16 cellular contexts compared by ENCODE assay signal in the genomic region with DNA sequence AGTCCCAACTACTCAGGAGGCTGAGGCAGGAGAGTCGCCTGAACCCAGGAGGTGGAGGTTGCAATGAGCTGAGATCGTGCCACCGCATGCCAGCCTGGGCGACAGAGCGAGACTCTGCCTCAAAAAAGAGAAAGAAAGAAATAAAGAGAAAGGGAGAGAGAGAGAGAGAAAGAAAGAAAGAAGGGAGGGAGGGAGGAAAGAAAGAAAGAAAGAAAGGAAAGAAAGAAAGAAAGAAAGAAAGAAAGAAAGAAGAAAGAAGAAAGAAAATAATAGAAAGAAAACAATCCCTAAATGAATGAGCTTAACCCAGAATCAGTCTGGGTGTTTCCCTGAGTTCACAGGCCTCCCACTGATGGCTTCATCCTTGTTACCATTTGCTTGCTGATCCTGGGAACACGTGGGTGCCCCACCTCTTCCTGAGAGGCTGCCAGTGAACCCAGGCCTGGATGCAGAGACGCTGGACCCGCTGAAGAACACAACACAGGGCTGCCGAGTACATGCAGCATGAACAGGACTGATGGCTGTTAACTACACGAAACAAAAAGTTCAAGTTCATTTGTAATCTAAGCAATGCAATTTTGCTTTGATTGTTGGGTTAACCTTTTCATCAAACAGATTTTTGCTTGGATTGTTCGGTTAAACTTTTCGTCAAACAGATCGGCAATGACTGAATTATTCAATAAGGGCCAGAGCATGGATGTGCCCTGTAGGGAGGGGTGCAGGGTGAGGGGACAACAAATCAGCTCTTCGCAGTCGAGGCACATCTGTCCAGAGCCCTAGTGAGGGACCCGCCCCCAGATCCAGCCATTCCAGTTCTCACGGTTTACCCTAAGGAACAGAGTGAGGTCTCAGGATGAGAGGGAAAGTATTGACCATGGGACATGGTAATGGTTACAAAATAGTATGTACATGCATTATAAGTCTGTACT. TPM values are rescaled to one million over a fixed set of nuclear protein-coding genes. Genes with fewer than 3 reads are reported as not detected.
DNase-seq lines count a peak whose midpoint lies in the region; ATAC-seq and TF ChIP-seq lines count a peak whose summit lies in the region.
"Had no signal": no experiment of that assay in that cellular context is flagged by ENCODE, and none has a peak within 500 bp of the region (broad histone marks: within the 10 kb centered on the region; RNA-seq: fewer than 3 reads in every experiment).

No MANE protein-coding gene starts in this region.

- no peaks in the 10 kb centered on the region for H4K20me1 ChIP-seq in KMS-11 (ENCODE audit: insufficient read depth)

- no peaks in the 10 kb centered on the region for H3K79me2 ChIP-seq in KMS-11 (ENCODE audit: insufficient read depth, low read depth)

- no peaks in the 10 kb centered on the region for H3K36me3 ChIP-seq in KMS-11 (ENCODE audit: insufficient read depth)
- H3K36me3 ChIP-seq: colonic mucosa had no signal

- no TSS peak for BruUV-seq in MCF 10A (replicated peaks; lab: Mats Ljungman, UMichigan)

- no peaks in the 10 kb centered on the region for H3K27me3 Mint-ChIP-seq in activated CD4-positive, alpha-beta memory T cell treated with anti-CD3 and anti-CD28 coated beads for 36 hours
- H3K27me3 Mint-ChIP-seq in activated CD4-positive, alpha-beta memory T cell treated with anti-CD3 and anti-CD28 coated beads, Interleukin-2, amount 10 ng/mL, durations not matched to agents 7 days and 5 days = peaks cover 2% of the 10 kb centered on the region
- no peaks in the 10 kb centered on the region for H3K27me3 Mint-ChIP-seq in MCF 10A (ENCODE audit: insufficient read depth, unreplicated experiment)

- no peaks in the 10 kb centered on the region for H3K36me3 Mint-ChIP-seq in activated CD4-positive, alpha-beta memory T cell treated with anti-CD3 and anti-CD28 coated beads for 36 hours
- H3K36me3 Mint-ChIP-seq in activated CD4-positive, alpha-beta memory T cell treated with anti-CD3 and anti-CD28 coated beads, Interleukin-2, amount 10 ng/mL, durations not matched to agents 7 days and 5 days (ENCODE audit: low read depth) = no peaks in the 10 kb centered on the region
- H3K36me3 Mint-ChIP-seq in stimulated activated effector memory CD8-positive, alpha-beta T cell treated with anti-CD3 and anti-CD28 coated beads, Interleukin-12 subunit alpha, Interleukin-12 subunit beta, amount 100 ng/mL, for 72 hours = no peaks in the 10 kb centered on the region
- H3K36me3 Mint-ChIP-seq in MCF 10A (ENCODE audit: insufficient read depth, unreplicated experiment) = no peaks in the 10 kb centered on the region
- H3K36me3 Mint-ChIP-seq: type B pancreatic cell had no signal

- peaks cover 40% of the 10 kb centered on the region for H3K4me1 ChIP-seq in KMS-11 (ENCODE audit: low read depth, poor library complexity, severe bottlenecking)
- H3K4me1 ChIP-seq: colonic mucosa had no signal

- no peak overlapping the region for H2AFZ ChIP-seq in KMS-11 (ENCODE audit: low read depth)

- H3K4me2 ChIP-seq in KMS-11 = no peak overlapping the region

- H3K27ac ChIP-seq in KMS-11 = peak overlapping the region; percentile 70; the same call in 1 of the 2 replicates
- H3K27ac ChIP-seq in coronary artery = no peak overlapping the region
- H3K27ac ChIP-seq: colonic mucosa, HL-60, VCaP had no signal

- intact Hi-C loops in activated CD4-positive, alpha-beta memory T cell treated with anti-CD3 and anti-CD28 coated beads for 36 hours (cut with micrococcal nuclease) = loop anchor here (1.0 to 5.0 kb wide), 5 partner anchors 39 to 110 kb away; a partner anchor contains a TSS
- intact Hi-C loops in MCF 10A (cut with micrococcal nuclease) = no loop called here

- peaks cover 9% of the 10 kb centered on the region for H3K9me3 Mint-ChIP-seq in activated CD4-positive, alpha-beta memory T cell treated with anti-CD3 and anti-CD28 coated beads for 36 hours
- peaks cover 5% of the 10 kb centered on the region for H3K9me3 Mint-ChIP-seq in activated CD4-positive, alpha-beta memory T cell treated with anti-CD3 and anti-CD28 coated beads, Interleukin-2, amount 10 ng/mL, durations not matched to agents 7 days and 5 days
- H3K9me3 Mint-ChIP-seq in stimulated activated effector memory CD8-positive, alpha-beta T cell treated with anti-CD3 and anti-CD28 coated beads, Interleukin-12 subunit alpha, Interleukin-12 subunit beta, amount 100 ng/mL, for 72 hours = no peaks in the 10 kb centered on the region
- peaks cover 7% of the 10 kb centered on the region for H3K9me3 Mint-ChIP-seq in MCF 10A (ENCODE audit: unreplicated experiment)
- H3K9me3 Mint-ChIP-seq: type B pancreatic cell had no signal

- no peak for ATAC-seq in stimulated activated effector memory CD8-positive, alpha-beta T cell treated with anti-CD3 and anti-CD28 coated beads, Interleukin-12 subunit alpha, Interleukin-12 subunit beta, amount 100 ng/mL, for 72 hours
- ATAC-seq in HG02970 (IDR thresholded peaks at IDR 0.05; ENCODE audit: low FRiP score, unreplicated experiment) = no peak

- H3K4me3 ChIP-seq in KMS-11 (IDR thresholded peaks at IDR 0.05; ENCODE audit: insufficient read depth, low read depth, low read length) = no peak overlapping the region
- no peak overlapping the region for H3K4me3 ChIP-seq in coronary artery
- H3K4me3 ChIP-seq: colonic mucosa had no signal

- H3K27me3 ChIP-seq in KMS-11 (ENCODE audit: insufficient read depth, low read depth) = no peaks in the 10 kb centered on the region
- H3K27me3 ChIP-seq: colonic mucosa had no signal

- H3K4me3 Mint-ChIP-seq in activated CD4-positive, alpha-beta memory T cell treated with anti-CD3 and anti-CD28 coated beads for 36 hours = no peak overlapping the region
- H3K4me3 Mint-ChIP-seq in activated CD4-positive, alpha-beta memory T cell treated with anti-CD3 and anti-CD28 coated beads, Interleukin-2, amount 10 ng/mL, durations not matched to agents 7 days and 5 days = no peak overlapping the region
- H3K4me3 Mint-ChIP-seq in stimulated activated effector memory CD8-positive, alpha-beta T cell treated with anti-CD3 and anti-CD28 coated beads, Interleukin-12 subunit alpha, Interleukin-12 subunit beta, amount 100 ng/mL, for 72 hours = no peak overlapping the region
- H3K4me3 Mint-ChIP-seq in MCF 10A (ENCODE audit: unreplicated experiment) = no peak overlapping the region
- H3K4me3 Mint-ChIP-seq: type B pancreatic cell had no signal

- POLR2A ChIA-PET in activated CD4-positive, alpha-beta memory T cell treated with anti-CD3 and anti-CD28 coated beads for 36 hours (lab: Charles Lee) = interaction anchor here (0.6 to 1.6 kb wide), 3 partner anchors 40 to 51 kb away, joined by 3 to 4 read pairs (median 3); no protein-coding TSS in a partner anchor
- POLR2A ChIA-PET in activated CD4-positive, alpha-beta memory T cell treated with anti-CD3 and anti-CD28 coated beads, Interleukin-2, amount 10 ng/mL, durations not matched to agents 7 days and 5 days (lab: Charles Lee) = interaction anchor here (1.0 to 1.5 kb wide), 3 partner anchors 39 to 133 kb away, joined by 3 to 5 read pairs (median 3); a partner anchor contains a TSS
- POLR2A ChIA-PET in MCF 10A (lab: Yijun Ruan, JAX) = interaction anchor here (0.6 to 3.1 kb wide), 7 partner anchors 9 to 126 kb away, joined by 3 to 18 read pairs (median 3); a partner anchor contains a TSS

- no peak; the same call in 1 of the 2 replicates for TF ChIP-seq CTCF in KMS-11 (conservative IDR thresholded peaks at IDR 0.05; ENCODE audit: low read depth, low read length)
- TF ChIP-seq CTCF in coronary artery (IDR thresholded peaks at IDR 0.05) = no peak
- TF ChIP-seq CTCF in MCF 10A (IDR thresholded peaks at IDR 0.05; ENCODE audit: unreplicated experiment) = no peak

- peak; percentile 32 for DNase-seq in activated CD4-positive, alpha-beta memory T cell treated with anti-CD3 and anti-CD28 coated beads for 36 hours
- no peak for DNase-seq in activated CD4-positive, alpha-beta memory T cell treated with anti-CD3 and anti-CD28 coated beads, Interleukin-2, amount 10 ng/mL, durations not matched to agents 7 days and 5 days
- peak; percentile 40 for DNase-seq in coronary artery (ENCODE audit: low spot score)
- no peak for DNase-seq in stimulated activated effector memory CD8-positive, alpha-beta T cell treated with anti-CD3 and anti-CD28 coated beads, Interleukin-12 subunit alpha, Interleukin-12 subunit beta, amount 100 ng/mL, for 72 hours (ENCODE audit: low spot score in 2 of 2)
- DNase-seq in EL = no peak
- DNase-seq in MCF 10A (ENCODE audit: unreplicated experiment) = no peak
- DNase-seq: colonic mucosa, DND-41, SHP77 treated with DMSO at 0.1 percent for 48 hours had no signal

- H3K9ac ChIP-seq in KMS-11 = no peak overlapping the region

- H3K4me1 Mint-ChIP-seq in activated CD4-positive, alpha-beta memory T cell treated with anti-CD3 and anti-CD28 coated beads for 36 hours (ENCODE audit: low read depth) = peaks cover 32% of the 10 kb centered on the region
- peaks cover 30% of the 10 kb centered on the region for H3K4me1 Mint-ChIP-seq in activated CD4-positive, alpha-beta memory T cell treated with anti-CD3 and anti-CD28 coated beads, Interleukin-2, amount 10 ng/mL, durations not matched to agents 7 days and 5 days
- H3K4me1 Mint-ChIP-seq in stimulated activated effector memory CD8-positive, alpha-beta T cell treated with anti-CD3 and anti-CD28 coated beads, Interleukin-12 subunit alpha, Interleukin-12 subunit beta, amount 100 ng/mL, for 72 hours = peaks cover 13% of the 10 kb centered on the region
- peaks cover 14% of the 10 kb centered on the region for H3K4me1 Mint-ChIP-seq in MCF 10A (ENCODE audit: insufficient read depth, unreplicated experiment)

- CTCF ChIA-PET in activated CD4-positive, alpha-beta memory T cell treated with anti-CD3 and anti-CD28 coated beads for 36 hours (lab: Charles Lee) = interaction anchor here (0.6 to 2.8 kb wide), 23 partner anchors 10 to 593 kb away, joined by 3 to 22 read pairs (median 4); a partner anchor contains a TSS
- CTCF ChIA-PET in activated CD4-positive, alpha-beta memory T cell treated with anti-CD3 and anti-CD28 coated beads, Interleukin-2, amount 10 ng/mL, durations not matched to agents 7 days and 5 days (lab: Charles Lee) = interaction anchor here (0.6 to 3.8 kb wide), 18 partner anchors 8 to 180 kb away, joined by 3 to 25 read pairs (median 5); a partner anchor contains a TSS
- CTCF ChIA-PET in MCF 10A (lab: Yijun Ruan, JAX) = interaction anchor here (0.6 to 1.6 kb wide), 14 partner anchors 11 to 115 kb away, joined by 3 to 11 read pairs (median 4); a partner anchor contains a TSS

- peak overlapping the region; percentile 56 for H3K27ac Mint-ChIP-seq in activated CD4-positive, alpha-beta memory T cell treated with anti-CD3 and anti-CD28 coated beads for 36 hours
- H3K27ac Mint-ChIP-seq in activated CD4-positive, alpha-beta memory T cell treated with anti-CD3 and anti-CD28 coated beads, Interleukin-2, amount 10 ng/mL, durations not matched to agents 7 days and 5 days = no peak overlapping the region
- H3K27ac Mint-ChIP-seq in stimulated activated effector memory CD8-positive, alpha-beta T cell treated with anti-CD3 and anti-CD28 coated beads, Interleukin-12 subunit alpha, Interleukin-12 subunit beta, amount 100 ng/mL, for 72 hours = peak overlapping the region; percentile 68
- no peak overlapping the region for H3K27ac Mint-ChIP-seq in MCF 10A (ENCODE audit: low read depth, unreplicated experiment)
- H3K27ac Mint-ChIP-seq: type B pancreatic cell had no signal

RNA-seq across cellular contexts. Expression of a gene that starts 11.5 kb away (rescaled TPM):
- under 1 TPM in 1 of 2 experiments, not detected in 1; 0.02 TPM for total RNA-seq in activated CD4-positive, alpha-beta memory T cell treated with anti-CD3 and anti-CD28 coated beads for 36 hours
- not detected for total RNA-seq in activated CD4-positive, alpha-beta memory T cell treated with anti-CD3 and anti-CD28 coated beads, Interleukin-2, amount 10 ng/mL, durations not matched to agents 7 days and 5 days
- not detected in 2 replicates for total RNA-seq in MCF 10A (2022)
- total RNA-seq: fibroblast of villous mesenchyme, NCI-H460 had no signal

RNA-seq across cellular contexts. Expression of a gene that starts 39.0 kb away (rescaled TPM):
- 100 to 1,000 TPM; 359 to 368 TPM for total RNA-seq in activated CD4-positive, alpha-beta memory T cell treated with anti-CD3 and anti-CD28 coated beads for 36 hours
- total RNA-seq in activated CD4-positive, alpha-beta memory T cell treated with anti-CD3 and anti-CD28 coated beads, Interleukin-2, amount 10 ng/mL, durations not matched to agents 7 days and 5 days = 100 to 1,000 TPM; 155 to 158 TPM
- total RNA-seq in MCF 10A (2022) = 221 and 293 TPM in 2 replicates

Comparison
In these comparisons a context has a peak if more than half of its experiments do, and no peak if none do; other contexts are left out.
1. DNase-seq: peak in activated CD4-positive, alpha-beta memory T cell treated with anti-CD3 and anti-CD28 coated beads for 36 hours (single experiment) and coronary artery (single experiment); none in activated CD4-positive, alpha-beta memory T cell treated with anti-CD3 and anti-CD28 coated beads, Interleukin-2, amount 10 ng/mL, durations not matched to agents 7 days and 5 days (single experiment), stimulated activated effector memory CD8-positive, alpha-beta T cell treated with anti-CD3 and anti-CD28 coated beads, Interleukin-12 subunit alpha, Interleukin-12 subunit beta, amount 100 ng/mL, for 72 hours (0 of 2), EL (single experiment) and MCF 10A (single experiment).
2. H3K27ac Mint-ChIP-seq: peak in activated CD4-positive, alpha-beta memory T cell treated with anti-CD3 and anti-CD28 coated beads for 36 hours (single experiment) and stimulated activated effector memory CD8-positive, alpha-beta T cell treated with anti-CD3 and anti-CD28 coated beads, Interleukin-12 subunit alpha, Interleukin-12 subunit beta, amount 100 ng/mL, for 72 hours (single experiment); none in activated CD4-positive, alpha-beta memory T cell treated with anti-CD3 and anti-CD28 coated beads, Interleukin-2, amount 10 ng/mL, durations not matched to agents 7 days and 5 days (single experiment) and MCF 10A (single experiment).